ENCODE assay signal across 3 cellular contexts in the genomic region with DNA sequence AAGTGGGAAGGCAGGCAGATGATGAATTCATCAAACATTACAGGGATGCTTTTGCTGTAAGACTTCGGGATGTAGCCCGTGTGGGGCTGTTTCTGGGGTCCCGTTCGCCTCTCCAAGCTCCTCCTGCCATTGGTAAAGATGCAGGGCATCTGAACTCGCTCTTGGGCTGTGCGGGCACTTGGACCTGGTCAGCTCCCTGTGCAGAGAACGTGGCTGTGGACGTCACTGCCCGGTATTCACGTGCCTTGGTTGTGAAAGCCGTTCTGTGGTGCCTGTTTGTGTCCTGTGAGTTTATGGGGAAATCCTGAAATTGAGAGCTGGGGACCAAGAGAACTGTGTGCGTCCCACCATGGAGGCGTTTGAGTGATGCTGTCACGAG.
TF ChIP-seq lines count a peak whose summit lies in the region.

No MANE protein-coding gene starts in this region.

TF ChIP-seq in SK-N-SH, 30 proteins besides CTCF, POLR2A, EP300 and RAD21:
- TF ChIP-seq SIN3A (IDR thresholded peaks at IDR 0.05; ENCODE audit: borderline replicate concordance, low read depth, low read length) (no peak), TCF12 (IDR thresholded peaks at IDR 0.05) (no peak), FOSL2 (IDR thresholded peaks at IDR 0.05; ENCODE audit: borderline replicate concordance, low read depth) (no peak), MXI1 (IDR thresholded peaks at IDR 0.05; ENCODE audit: low read depth, low read length) (no peak), TEAD4 (IDR thresholded peaks at IDR 0.05; ENCODE audit: borderline replicate concordance, insufficient read depth) (no peak), JUND (IDR thresholded peaks at IDR 0.05) (no peak), RFX5 (IDR thresholded peaks at IDR 0.05; ENCODE audit: low read length) (no peak), MEF2A (IDR thresholded peaks at IDR 0.05; ENCODE audit: borderline replicate concordance, low read depth) (no peak), EZH2phosphoT487 (IDR thresholded peaks at IDR 0.05; ENCODE audit: borderline replicate concordance, low read depth) (no peak), CHD2 (IDR thresholded peaks at IDR 0.05; ENCODE audit: low read length, partially characterized antibody) (no peak), NRF1 (IDR thresholded peaks at IDR 0.05; ENCODE audit: low read depth, low read length) (no peak), RXRA (IDR thresholded peaks at IDR 0.05; ENCODE audit: borderline replicate concordance, low read depth) (no peak)
- TF ChIP-seq, protein P1, sequence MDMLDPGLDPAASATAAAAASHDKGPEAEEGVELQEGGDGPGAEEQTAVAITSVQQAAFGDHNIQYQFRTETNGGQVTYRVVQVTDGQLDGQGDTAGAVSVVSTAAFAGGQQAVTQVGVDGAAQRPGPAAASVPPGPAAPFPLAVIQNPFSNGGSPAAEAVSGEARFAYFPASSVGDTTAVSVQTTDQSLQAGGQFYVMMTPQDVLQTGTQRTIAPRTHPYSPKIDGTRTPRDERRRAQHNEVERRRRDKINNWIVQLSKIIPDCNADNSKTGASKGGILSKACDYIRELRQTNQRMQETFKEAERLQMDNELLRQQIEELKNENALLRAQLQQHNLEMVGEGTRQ (IDR thresholded peaks at IDR 0.05; ENCODE audit: borderline replicate concordance, low read depth, low read length) = no peak
- TF ChIP-seq, protein P2, sequence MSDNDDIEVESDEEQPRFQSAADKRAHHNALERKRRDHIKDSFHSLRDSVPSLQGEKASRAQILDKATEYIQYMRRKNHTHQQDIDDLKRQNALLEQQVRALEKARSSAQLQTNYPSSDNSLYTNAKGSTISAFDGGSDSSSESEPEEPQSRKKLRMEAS (IDR thresholded peaks at IDR 0.05; ENCODE audit: low read depth) = no peak
- TF ChIP-seq, protein P3, sequence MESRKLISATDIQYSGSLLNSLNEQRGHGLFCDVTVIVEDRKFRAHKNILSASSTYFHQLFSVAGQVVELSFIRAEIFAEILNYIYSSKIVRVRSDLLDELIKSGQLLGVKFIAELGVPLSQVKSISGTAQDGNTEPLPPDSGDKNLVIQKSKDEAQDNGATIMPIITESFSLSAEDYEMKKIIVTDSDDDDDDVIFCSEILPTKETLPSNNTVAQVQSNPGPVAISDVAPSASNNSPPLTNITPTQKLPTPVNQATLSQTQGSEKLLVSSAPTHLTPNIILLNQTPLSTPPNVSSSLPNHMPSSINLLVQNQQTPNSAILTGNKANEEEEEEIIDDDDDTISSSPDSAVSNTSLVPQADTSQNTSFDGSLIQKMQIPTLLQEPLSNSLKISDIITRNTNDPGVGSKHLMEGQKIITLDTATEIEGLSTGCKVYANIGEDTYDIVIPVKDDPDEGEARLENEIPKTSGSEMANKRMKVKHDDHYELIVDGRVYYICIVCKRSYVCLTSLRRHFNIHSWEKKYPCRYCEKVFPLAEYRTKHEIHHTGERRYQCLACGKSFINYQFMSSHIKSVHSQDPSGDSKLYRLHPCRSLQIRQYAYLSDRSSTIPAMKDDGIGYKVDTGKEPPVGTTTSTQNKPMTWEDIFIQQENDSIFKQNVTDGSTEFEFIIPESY (IDR thresholded peaks at IDR 0.05; ENCODE audit: borderline replicate concordance, low read depth) = no peak
- TF ChIP-seq, protein P4, sequence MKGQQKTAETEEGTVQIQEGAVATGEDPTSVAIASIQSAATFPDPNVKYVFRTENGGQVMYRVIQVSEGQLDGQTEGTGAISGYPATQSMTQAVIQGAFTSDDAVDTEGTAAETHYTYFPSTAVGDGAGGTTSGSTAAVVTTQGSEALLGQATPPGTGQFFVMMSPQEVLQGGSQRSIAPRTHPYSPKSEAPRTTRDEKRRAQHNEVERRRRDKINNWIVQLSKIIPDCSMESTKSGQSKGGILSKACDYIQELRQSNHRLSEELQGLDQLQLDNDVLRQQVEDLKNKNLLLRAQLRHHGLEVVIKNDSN (IDR thresholded peaks at IDR 0.05; ENCODE audit: borderline replicate concordance, low read depth) = no peak
- TF ChIP-seq, protein P5, sequence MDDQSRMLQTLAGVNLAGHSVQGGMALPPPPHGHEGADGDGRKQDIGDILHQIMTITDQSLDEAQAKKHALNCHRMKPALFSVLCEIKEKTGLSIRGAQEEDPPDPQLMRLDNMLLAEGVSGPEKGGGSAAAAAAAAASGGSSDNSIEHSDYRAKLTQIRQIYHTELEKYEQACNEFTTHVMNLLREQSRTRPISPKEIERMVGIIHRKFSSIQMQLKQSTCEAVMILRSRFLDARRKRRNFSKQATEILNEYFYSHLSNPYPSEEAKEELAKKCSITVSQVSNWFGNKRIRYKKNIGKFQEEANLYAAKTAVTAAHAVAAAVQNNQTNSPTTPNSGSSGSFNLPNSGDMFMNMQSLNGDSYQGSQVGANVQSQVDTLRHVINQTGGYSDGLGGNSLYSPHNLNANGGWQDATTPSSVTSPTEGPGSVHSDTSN (IDR thresholded peaks at IDR 0.05) = no peak

TF ChIP-seq in SK-N-SH treated with all-trans-retinoic acid at 6 μM for 48 hours, 23 proteins besides CTCF, POLR2A, EP300 and RAD21:
- TF ChIP-seq GLIS3 (CRISPR knock-in tag; IDR thresholded peaks at IDR 0.05) (no peak), RARB (CRISPR knock-in tag; IDR thresholded peaks at IDR 0.05) (no peak), PPARA (CRISPR knock-in tag; IDR thresholded peaks at IDR 0.05; ENCODE audit: borderline replicate concordance) (no peak), TCF4 (CRISPR knock-in tag; IDR thresholded peaks at IDR 0.05; ENCODE audit: borderline replicate concordance) (no peak), SNAI2 (CRISPR knock-in tag; IDR thresholded peaks at IDR 0.05) (no peak), ZFP30 (CRISPR knock-in tag; IDR thresholded peaks at IDR 0.05) (no peak)
- TF ChIP-seq, protein P6, sequence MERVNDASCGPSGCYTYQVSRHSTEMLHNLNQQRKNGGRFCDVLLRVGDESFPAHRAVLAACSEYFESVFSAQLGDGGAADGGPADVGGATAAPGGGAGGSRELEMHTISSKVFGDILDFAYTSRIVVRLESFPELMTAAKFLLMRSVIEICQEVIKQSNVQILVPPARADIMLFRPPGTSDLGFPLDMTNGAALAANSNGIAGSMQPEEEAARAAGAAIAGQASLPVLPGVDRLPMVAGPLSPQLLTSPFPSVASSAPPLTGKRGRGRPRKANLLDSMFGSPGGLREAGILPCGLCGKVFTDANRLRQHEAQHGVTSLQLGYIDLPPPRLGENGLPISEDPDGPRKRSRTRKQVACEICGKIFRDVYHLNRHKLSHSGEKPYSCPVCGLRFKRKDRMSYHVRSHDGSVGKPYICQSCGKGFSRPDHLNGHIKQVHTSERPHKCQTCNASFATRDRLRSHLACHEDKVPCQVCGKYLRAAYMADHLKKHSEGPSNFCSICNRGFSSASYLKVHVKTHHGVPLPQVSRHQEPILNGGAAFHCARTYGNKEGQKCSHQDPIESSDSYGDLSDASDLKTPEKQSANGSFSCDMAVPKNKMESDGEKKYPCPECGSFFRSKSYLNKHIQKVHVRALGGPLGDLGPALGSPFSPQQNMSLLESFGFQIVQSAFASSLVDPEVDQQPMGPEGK (CRISPR knock-in tag; IDR thresholded peaks at IDR 0.05; ENCODE audit: borderline replicate concordance) = no peak
- TF ChIP-seq, protein P7, sequence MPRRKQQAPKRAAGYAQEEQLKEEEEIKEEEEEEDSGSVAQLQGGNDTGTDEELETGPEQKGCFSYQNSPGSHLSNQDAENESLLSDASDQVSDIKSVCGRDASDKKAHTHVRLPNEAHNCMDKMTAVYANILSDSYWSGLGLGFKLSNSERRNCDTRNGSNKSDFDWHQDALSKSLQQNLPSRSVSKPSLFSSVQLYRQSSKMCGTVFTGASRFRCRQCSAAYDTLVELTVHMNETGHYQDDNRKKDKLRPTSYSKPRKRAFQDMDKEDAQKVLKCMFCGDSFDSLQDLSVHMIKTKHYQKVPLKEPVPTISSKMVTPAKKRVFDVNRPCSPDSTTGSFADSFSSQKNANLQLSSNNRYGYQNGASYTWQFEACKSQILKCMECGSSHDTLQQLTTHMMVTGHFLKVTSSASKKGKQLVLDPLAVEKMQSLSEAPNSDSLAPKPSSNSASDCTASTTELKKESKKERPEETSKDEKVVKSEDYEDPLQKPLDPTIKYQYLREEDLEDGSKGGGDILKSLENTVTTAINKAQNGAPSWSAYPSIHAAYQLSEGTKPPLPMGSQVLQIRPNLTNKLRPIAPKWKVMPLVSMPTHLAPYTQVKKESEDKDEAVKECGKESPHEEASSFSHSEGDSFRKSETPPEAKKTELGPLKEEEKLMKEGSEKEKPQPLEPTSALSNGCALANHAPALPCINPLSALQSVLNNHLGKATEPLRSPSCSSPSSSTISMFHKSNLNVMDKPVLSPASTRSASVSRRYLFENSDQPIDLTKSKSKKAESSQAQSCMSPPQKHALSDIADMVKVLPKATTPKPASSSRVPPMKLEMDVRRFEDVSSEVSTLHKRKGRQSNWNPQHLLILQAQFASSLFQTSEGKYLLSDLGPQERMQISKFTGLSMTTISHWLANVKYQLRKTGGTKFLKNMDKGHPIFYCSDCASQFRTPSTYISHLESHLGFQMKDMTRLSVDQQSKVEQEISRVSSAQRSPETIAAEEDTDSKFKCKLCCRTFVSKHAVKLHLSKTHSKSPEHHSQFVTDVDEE (CRISPR knock-in tag; IDR thresholded peaks at IDR 0.05) = no peak

TF ChIP-seq in HepG2, 621 proteins besides CTCF, POLR2A, EP300 and RAD21:
- TF ChIP-seq RBM22 (optimal IDR thresholded peaks at IDR 0.05; ENCODE audit: low read length) (peak; percentile 31), MEIS1 (CRISPR knock-in tag; IDR thresholded peaks at IDR 0.05; ENCODE audit: borderline replicate concordance) (no peak)
